Comparison of ENCODE assay signal across 9 cellular contexts in genomic region chr5:94969174-94969573, GRCh38.
DNase-seq lines count a peak whose midpoint lies in the region; ATAC-seq and TF ChIP-seq lines count a peak whose summit lies in the region.
"Had no signal": no experiment of that assay in that cellular context is flagged by ENCODE, and none has a peak within 500 bp of the region (broad histone marks: within the 10 kb centered on the region; RNA-seq: fewer than 3 reads in every experiment).

No MANE protein-coding gene starts in this region.

- CTCF ChIA-PET in CD8-positive, alpha-beta T cell (lab: Charles Lee), result no interaction called here

- H3K9me3 Mint-ChIP-seq in GM23338, result no peaks in the 10 kb centered on the region
- H3K9me3 Mint-ChIP-seq in CD8-positive, alpha-beta T cell, result no peaks in the 10 kb centered on the region

- no peak overlapping the region for H3K27ac ChIP-seq in GM23338 (ENCODE audit: low read depth)
- no peak overlapping the region for H3K27ac ChIP-seq in esophagus squamous epithelium
- H3K27ac ChIP-seq in CD8-positive, alpha-beta T cell (ENCODE audit: low read depth, low read length), result no peak overlapping the region

- H3F3A ChIP-seq in GM23338 (replicated peaks; ENCODE audit: low read depth), result no peaks in the 10 kb centered on the region

- no peaks in the 10 kb centered on the region for H3K36me3 Mint-ChIP-seq in GM23338 (ENCODE audit: low read depth)
- H3K36me3 Mint-ChIP-seq in CD8-positive, alpha-beta T cell, result no peaks in the 10 kb centered on the region

- no peaks in the 10 kb centered on the region for H3K27me3 Mint-ChIP-seq in GM23338 (ENCODE audit: insufficient read depth, low read depth, poor library complexity)
- no peaks in the 10 kb centered on the region for H3K27me3 Mint-ChIP-seq in CD8-positive, alpha-beta T cell (ENCODE audit: low read depth)
- H3K27me3 Mint-ChIP-seq: dendritic cell treated with granulocyte-macrophage colony-stimulating factor and Interleukin-4, amounts not matched to agents 40 ng/mL and 50 ng/mL, for 4 days had no signal

- H3K4me1 ChIP-seq in GM23338 (ENCODE audit: insufficient read depth) (no peaks in the 10 kb centered on the region), esophagus squamous epithelium (no peaks in the 10 kb centered on the region)
- no peaks in the 10 kb centered on the region for H3K4me1 ChIP-seq in CD8-positive, alpha-beta T cell (ENCODE audit: insufficient read depth, low read length)

- H3K79me2 ChIP-seq in GM23338 (replicated peaks; ENCODE audit: insufficient read depth), result no peaks in the 10 kb centered on the region

- H4K20me1 ChIP-seq in GM23338 (replicated peaks; ENCODE audit: insufficient read depth), result no peaks in the 10 kb centered on the region

- ATAC-seq in GM23338, result no peak
- ATAC-seq in CD8-positive, alpha-beta T cell, result no peak

- TF ChIP-seq CTCF in GM23338 (conservative IDR thresholded peaks at IDR 0.05; ENCODE audit: low read depth in 2 of 2) (peak; percentile 49 to 52), esophagus squamous epithelium (IDR thresholded peaks at IDR 0.05) (peak in 1 of 6 experiments; percentile 10)
- TF ChIP-seq CTCF in CD8-positive, alpha-beta T cell (IDR thresholded peaks at IDR 0.05), result no peak

- intact Hi-C loops in esophagus squamous epithelium (cut with DNase I), result loop anchor here (10.0 kb wide), 1 partner anchor 296 kb away; no protein-coding TSS in a partner anchor
- intact Hi-C loops in CD8-positive, alpha-beta T cell (cut with DNase I, micrococcal nuclease), result loop anchor here (2.0 to 5.0 kb wide), 3 partner anchors 292 to 878 kb away; no protein-coding TSS in a partner anchor

- no peak overlapping the region for H3K4me3 ChIP-seq in GM23338
- H3K4me3 ChIP-seq in esophagus squamous epithelium, result no peak overlapping the region
- no peak overlapping the region for H3K4me3 ChIP-seq in CD8-positive, alpha-beta T cell (ENCODE audit: low read depth, low read length)

- H3K27me3 ChIP-seq in GM23338 (ENCODE audit: insufficient read depth), result no peaks in the 10 kb centered on the region
- H3K27me3 ChIP-seq in esophagus squamous epithelium, result no peaks in the 10 kb centered on the region
- no peaks in the 10 kb centered on the region for H3K27me3 ChIP-seq in CD8-positive, alpha-beta T cell (ENCODE audit: insufficient read depth, low read length)

- H3K36me3 ChIP-seq in GM23338 (ENCODE audit: insufficient read depth) (no peaks in the 10 kb centered on the region), esophagus squamous epithelium (no peaks in the 10 kb centered on the region)
- H3K36me3 ChIP-seq in CD8-positive, alpha-beta T cell (ENCODE audit: insufficient read depth, low read length), result no peaks in the 10 kb centered on the region

- no peak overlapping the region for H2AFZ ChIP-seq in GM23338

- no peaks in the 10 kb centered on the region for H3K9me3 ChIP-seq in esophagus squamous epithelium
- H3K9me3 ChIP-seq in CD8-positive, alpha-beta T cell (ENCODE audit: low read length), result no peaks in the 10 kb centered on the region

- DNase-seq in DMS 273 (lab: John Stamatoyannopoulos, UW; ENCODE audit: unreplicated experiment), result peak; percentile 59
- DNase-seq in GM23338 (ENCODE audit: low spot score), result peak; percentile 13
- peak; percentile 4 for DNase-seq in NCI-H774 (lab: John Stamatoyannopoulos, UW)
- peak; percentile 43 for DNase-seq in fibroblast of the conjunctiva (ENCODE audit: low read depth)
- DNase-seq in effector CD4-positive, alpha-beta T cell, result no peak
- no peak for DNase-seq in esophagus squamous epithelium (lab: John Stamatoyannopoulos, UW)
- no peak for DNase-seq in CD8-positive, alpha-beta T cell
- no peak for DNase-seq in T1000 (lab: John Stamatoyannopoulos, UW)

- TF ChIP-seq POLR2A in esophagus squamous epithelium (IDR thresholded peaks at IDR 0.05), result no peak

- peaks cover 2% of the 10 kb centered on the region; the same call in 1 of the 3 replicates for H3K4me1 Mint-ChIP-seq in GM23338
- no peaks in the 10 kb centered on the region for H3K4me1 Mint-ChIP-seq in CD8-positive, alpha-beta T cell (ENCODE audit: low read depth)

- 21 to 22% methylated on average over 3 of the region's 3 CpGs for WGBS in esophagus squamous epithelium, 2 donors

- H3K4me3 Mint-ChIP-seq in GM23338, result no peak overlapping the region
- no peak overlapping the region for H3K4me3 Mint-ChIP-seq in CD8-positive, alpha-beta T cell
- H3K4me3 Mint-ChIP-seq: dendritic cell treated with granulocyte-macrophage colony-stimulating factor and Interleukin-4, amounts not matched to agents 40 ng/mL and 50 ng/mL, for 4 days had no signal

- H3K9me2 ChIP-seq in GM23338 (ENCODE audit: insufficient read depth), result no peaks in the 10 kb centered on the region

- no peak overlapping the region for H3K27ac Mint-ChIP-seq in GM23338
- H3K27ac Mint-ChIP-seq in CD8-positive, alpha-beta T cell, result no peak overlapping the region
- H3K27ac Mint-ChIP-seq: dendritic cell treated with granulocyte-macrophage colony-stimulating factor and Interleukin-4, amounts not matched to agents 40 ng/mL and 50 ng/mL, for 4 days had no signal

- H3K4me2 ChIP-seq in GM23338, result no peak overlapping the region

- POLR2A ChIA-PET in CD8-positive, alpha-beta T cell (lab: Charles Lee), result no interaction called here

TF ChIP-seq in GM23338, 12 proteins besides CTCF, POLR2A, EP300 and RAD21:
- TF ChIP-seq ZNF114 (CRISPR knock-in tag; IDR thresholded peaks at IDR 0.05) (no peak), ETS1 (IDR thresholded peaks at IDR 0.05) (no peak)

Comparison
In these comparisons a context has a peak if more than half of its experiments do, and no peak if none do; other contexts are left out.
1. DNase-seq: peak in DMS 273 (single experiment), GM23338 (single experiment), NCI-H774 (single experiment) and fibroblast of the conjunctiva (single experiment); none in effector CD4-positive, alpha-beta T cell (single experiment), esophagus squamous epithelium (single experiment), CD8-positive, alpha-beta T cell (0 of 7) and T1000 (single experiment).